ENCODE assay signal across 15 cellular contexts in genomic region chr5:73638344-73639095, GRCh38. TPM values are rescaled to one million over a fixed set of nuclear protein-coding genes. Genes with fewer than 3 reads are reported as not detected.
A peak's percentile ranks its signal among the peaks of the same experiment; 100 is the strongest.
DNase-seq lines count a peak whose midpoint lies in the region; TF ChIP-seq lines count a peak whose summit lies in the region.
"Had no signal": no experiment of that assay in that cellular context is flagged by ENCODE, and none has a peak within 500 bp of the region (broad histone marks: within the 10 kb centered on the region; RNA-seq: fewer than 3 reads in every experiment).

No MANE protein-coding gene starts in this region.

- no peak overlapping the region for H3T11ph ChIP-seq in H9 (ENCODE audit: low read length)

- no peaks in the 10 kb centered on the region for H3K79me2 ChIP-seq in H9 (ENCODE audit: insufficient read depth, low read length)

- no peak overlapping the region for H2BK120ac ChIP-seq in H9 (ENCODE audit: low read depth, low read length, poor library complexity, severe bottlenecking)

- no peak for TF ChIP-seq CTCF in fibroblast of villous mesenchyme (IDR thresholded peaks at IDR 0.05; ENCODE audit: insufficient read depth, low read depth, low read length)
- no peak for TF ChIP-seq CTCF in H9 (conservative IDR thresholded peaks at IDR 0.05)

- no peak overlapping the region for H2AK5ac ChIP-seq in H9 (ENCODE audit: insufficient read length, low read length)

- H3K9ac ChIP-seq in H9 (ENCODE audit: extremely low read depth, insufficient read length, low read length) = no peak overlapping the region

- H2BK5ac ChIP-seq in H9 (ENCODE audit: insufficient read length, low read length) = no peak overlapping the region

- H2AFZ ChIP-seq in H9 (ENCODE audit: low read length) = no peak overlapping the region

- H3K14ac ChIP-seq in H9 (ENCODE audit: insufficient read depth, low read length) = no peak overlapping the region

- no peak overlapping the region for H2BK20ac ChIP-seq in H9 (ENCODE audit: low read depth, low read length, poor library complexity, severe bottlenecking)

- DNase-seq in A172 (ENCODE audit: low spot score) (peak; percentile 74), HT1080 (ENCODE audit: low read depth) (peak; percentile 97), amniotic epithelial cell (ENCODE audit: low read depth) (peak; percentile 73), fibroblast of villous mesenchyme (ENCODE audit: low read depth) (peak; percentile 57), OCI-M1 (lab: John Stamatoyannopoulos, UW) (no peak), UCSD-AML1 (lab: John Stamatoyannopoulos, UW; ENCODE audit: unreplicated experiment) (no peak), activated gamma-delta T cell (lab: John Stamatoyannopoulos, UW) (no peak), H9 (no peak)
- DNase-seq: activated T-cell treated with anti-CD3 and anti-CD28 coated beads, Interleukin-2, amount 50 U/mL, for 24 hours; caudate nucleus; DMS79; glutamatergic neuron; NCI-H2029 treated with DMSO at 0.1 percent for 48 hours; nucleus accumbens; stimulated activated CD4-positive, alpha-beta T cell treated with anti-CD3 and anti-CD28 coated beads, Interleukin-4, amount 100 ng/mL, for 24 hours had no signal

- no peak overlapping the region for H3K27ac Mint-ChIP-seq in H9
- H3K27ac Mint-ChIP-seq: activated T-cell treated with anti-CD3 and anti-CD28 coated beads, Interleukin-2, amount 50 U/mL, for 24 hours had no signal

- no peak overlapping the region for H3K4me3 ChIP-seq in fibroblast of villous mesenchyme (ENCODE audit: low read depth, low read length)

- H3K4me1 Mint-ChIP-seq in H9 = peaks cover 15 to 21% of the 10 kb centered on the region in 2 experiments

- no peak overlapping the region for H3K23ac ChIP-seq in H9 (ENCODE audit: insufficient read length, low read depth, low read length)

- no peak overlapping the region for H3K4me3 Mint-ChIP-seq in H9
- H3K4me3 Mint-ChIP-seq: activated T-cell treated with anti-CD3 and anti-CD28 coated beads, Interleukin-2, amount 50 U/mL, for 24 hours had no signal

- H3K4me1 ChIP-seq in H9 (ENCODE audit: insufficient read depth, low read length) = no peaks in the 10 kb centered on the region

- no peak overlapping the region for H4K91ac ChIP-seq in H9 (ENCODE audit: insufficient read length, low read depth, low read length)

- no peak overlapping the region for H3K4ac ChIP-seq in H9 (ENCODE audit: low read depth, low read length)

- no peak overlapping the region for H4K8ac ChIP-seq in H9 (replicated peaks; ENCODE audit: insufficient read length, low read depth, low read length)

- H3K27me3 ChIP-seq in H9 (ENCODE audit: insufficient read depth, low read length) = no peaks in the 10 kb centered on the region

- no peak overlapping the region for H3K4me2 ChIP-seq in H9 (ENCODE audit: insufficient read depth, insufficient read length, low read length)

- no peaks in the 10 kb centered on the region for H3K9me3 ChIP-seq in H9 (ENCODE audit: control insufficient read depth, low read depth, low read length)

- no peak overlapping the region for H4K5ac ChIP-seq in H9 (ENCODE audit: insufficient read length, low read depth, low read length)

- WGBS in H9 (ENCODE audit: extremely low coverage, insufficient read length, low lambda C conversion rate) = no CpG with 5 or more reads among the region's 4 CpGs

- H3K36me3 Mint-ChIP-seq in H9 (ENCODE audit: insufficient read depth in 1 of 3, low read depth in 3 of 3) = no peaks in the 10 kb centered on the region

- H4K20me1 ChIP-seq in H9 (ENCODE audit: control insufficient read depth, insufficient read depth, insufficient read length) = no peaks in the 10 kb centered on the region

- no peak overlapping the region for H3K56ac ChIP-seq in H9 (ENCODE audit: insufficient read length, low read depth, low read length)

- no peak overlapping the region for H3K27ac ChIP-seq in H9 (ENCODE audit: insufficient read length, low read depth, low read length)

- H2BK12ac ChIP-seq in H9 (ENCODE audit: insufficient read length, low read depth, low read length) = no peak overlapping the region

- H2BK15ac ChIP-seq in H9 (ENCODE audit: low read depth, low read length) = no peak overlapping the region

- H3K18ac ChIP-seq in H9 (ENCODE audit: insufficient read length, low read depth, low read length) = no peak overlapping the region

- no peaks in the 10 kb centered on the region for H3K23me2 ChIP-seq in H9 (ENCODE audit: insufficient read length, low read depth, low read length, poor library complexity, severe bottlenecking)

- no peaks in the 10 kb centered on the region for H3K9me3 Mint-ChIP-seq in H9
- H3K9me3 Mint-ChIP-seq: activated T-cell treated with anti-CD3 and anti-CD28 coated beads, Interleukin-2, amount 50 U/mL, for 24 hours had no signal

- peaks cover 20% of the 10 kb centered on the region for H3K27me3 Mint-ChIP-seq in H9 (ENCODE audit: low read depth)

- H3K79me1 ChIP-seq in H9 (ENCODE audit: insufficient read depth, low read depth, low read length, poor library complexity, severe bottlenecking) = no peaks in the 10 kb centered on the region

RNA-seq across cellular contexts. Expression of gene ARHGEF28, which starts 12.5 kb away (rescaled TPM):
- 15.7 and 15.9 TPM in 2 replicates for total RNA-seq in A172 (2014; rRNA removed; shearing (Covaris generic))
- total RNA-seq in HT1080 (2014; rRNA removed; shearing (Covaris generic)) = 12.9 and 13.9 TPM in 2 replicates
- polyA plus RNA-seq in HT1080 (2015; cell fraction: cytosol; rRNA removed) = 11.2 and 13.8 TPM in 2 replicates
- 36.2 and 36.6 TPM in 2 replicates for polyA plus RNA-seq in HT1080 (2015; cell fraction: nucleus; rRNA removed)
- 34.1 and 40.2 TPM in 2 replicates for total RNA-seq in fibroblast of villous mesenchyme
- 0.24 and 0.57 TPM in 2 replicates for total RNA-seq in H9 (2021)

Comparison
In these comparisons a context has a peak if more than half of its experiments do, and no peak if none do; other contexts are left out.
1. DNase-seq: peak in A172 (single experiment), HT1080 (single experiment), amniotic epithelial cell (single experiment) and fibroblast of villous mesenchyme (single experiment); none in OCI-M1 (single experiment), UCSD-AML1 (single experiment), activated gamma-delta T cell (single experiment) and H9 (single experiment).